In genomic region chr9:87592554-87593394, GRCh38 we compare ENCODE assay signal across 1 cellular context.
TF ChIP-seq lines count a peak whose summit lies in the region.

No MANE protein-coding gene starts in this region.

TF ChIP-seq in K562, 482 proteins besides CTCF, POLR2A, EP300 and RAD21 (continued from another document and continues in another):
- TF ChIP-seq RERE (CRISPR knock-in tag; IDR thresholded peaks at IDR 0.05; ENCODE audit: borderline replicate concordance) (no peak), ZNF134 (CRISPR knock-in tag; conservative IDR thresholded peaks at IDR 0.05) (no peak), BCLAF1 (IDR thresholded peaks at IDR 0.05; ENCODE audit: borderline replicate concordance in 1 of 2, control insufficient read depth in 1 of 2, low read depth in 2 of 2, low read length in 1 of 2) (no peak), BCL6 (CRISPR knock-in tag; IDR thresholded peaks at IDR 0.05) (no peak), ZMIZ1 (IDR thresholded peaks at IDR 0.05; ENCODE audit: low read depth in 2 of 2, low read length in 2 of 2) (no peak), FOXK2 (conservative IDR thresholded peaks at IDR 0.05 in 1 of 2, IDR thresholded peaks at IDR 0.05 in 1 of 2; ENCODE audit: low read depth in 2 of 2) (no peak), CBX1 (IDR thresholded peaks at IDR 0.05; ENCODE audit: low read depth) (no peak), ZNF778 (CRISPR knock-in tag; IDR thresholded peaks at IDR 0.05) (no peak), RFX7 (CRISPR knock-in tag; IDR thresholded peaks at IDR 0.05) (no peak), GABPB1 (CRISPR knock-in tag; IDR thresholded peaks at IDR 0.05) (no peak), GTF2F1 (IDR thresholded peaks at IDR 0.05; ENCODE audit: low read depth, low read length) (no peak), HES1 (IDR thresholded peaks at IDR 0.05; ENCODE audit: low read depth) (peak; percentile 63; the same call in 1 of the 2 replicates), PPARD (CRISPR knock-in tag; IDR thresholded peaks at IDR 0.05) (no peak), BRF2 (IDR thresholded peaks at IDR 0.05; ENCODE audit: borderline replicate concordance, insufficient read depth, insufficient read length) (no peak), ZNF445 (CRISPR knock-in tag; IDR thresholded peaks at IDR 0.05; ENCODE audit: low read depth) (no peak), POLR3G (IDR thresholded peaks at IDR 0.05; ENCODE audit: extremely low read depth, insufficient read length, insufficient replicate concordance) (no peak), ZNF431 (CRISPR knock-in tag; IDR thresholded peaks at IDR 0.05) (no peak), FOSL1 (tag; conservative IDR thresholded peaks at IDR 0.05) (peak; percentile 27; the same call in 1 of the 2 replicates), ZFP30 (CRISPR knock-in tag; IDR thresholded peaks at IDR 0.05; ENCODE audit: borderline replicate concordance) (no peak), ZNF217 (CRISPR knock-in tag; IDR thresholded peaks at IDR 0.05) (no peak), ARID1B (IDR thresholded peaks at IDR 0.05) (peak; percentile 71), CCAR2 (IDR thresholded peaks at IDR 0.05; ENCODE audit: low read depth, low read length) (no peak), XRCC3 (IDR thresholded peaks at IDR 0.05) (no peak), GATAD2B (IDR thresholded peaks at IDR 0.05; ENCODE audit: borderline replicate concordance) (no peak), KLF16 (IDR thresholded peaks at IDR 0.05) (no peak), FOS (IDR thresholded peaks at IDR 0.05; ENCODE audit: extremely low read depth, insufficient read length) (no peak), MXD1 (CRISPR knock-in tag; IDR thresholded peaks at IDR 0.05; ENCODE audit: borderline replicate concordance, poor library complexity, severe bottlenecking) (no peak), NFIX (CRISPR knock-in tag; IDR thresholded peaks at IDR 0.05; ENCODE audit: low read depth) (no peak), CHD4 (IDR thresholded peaks at IDR 0.05; ENCODE audit: insufficient read depth, insufficient replicate concordance, low read depth, low read length, poor library complexity, severe bottlenecking) (no peak), GABPB2 (CRISPR knock-in tag; conservative IDR thresholded peaks at IDR 0.05) (no peak), SRSF9 (IDR thresholded peaks at IDR 0.05; ENCODE audit: borderline replicate concordance, low read depth, low read length) (no peak), POLR2AphosphoS2 (IDR thresholded peaks at IDR 0.05; ENCODE audit: low read length) (no peak), ZNF311 (CRISPR knock-in tag; IDR thresholded peaks at IDR 0.05) (no peak), IFI16 (CRISPR knock-in tag; IDR thresholded peaks at IDR 0.05) (no peak), ZNF384 (IDR thresholded peaks at IDR 0.05; ENCODE audit: low read depth, low read length) (no peak), L3MBTL2 (IDR thresholded peaks at IDR 0.05) (peak; percentile 59), TBL1XR1 (IDR thresholded peaks at IDR 0.05; ENCODE audit: low read length in 2 of 2) (0 out of 4 replicates have a peak, but pooled peaks of 1 of the 2 experiments have one; percentile 7), ZNF592 (IDR thresholded peaks at IDR 0.05) (peak; percentile 66), MECOM (CRISPR knock-in tag; IDR thresholded peaks at IDR 0.05) (no peak), MNT (conservative IDR thresholded peaks at IDR 0.05) (peak; percentile 59 to 81), TGIF2 (CRISPR knock-in tag; IDR thresholded peaks at IDR 0.05) (no peak), SMARCA5 (IDR thresholded peaks at IDR 0.05) (no peak)
